ENCODE assay signal across 9 cellular contexts in genomic region chr6:13873288-13874190, GRCh38. TPM values are rescaled to one million over a fixed set of nuclear protein-coding genes. Genes with fewer than 3 reads are reported as not detected.
DNase-seq lines count a peak whose midpoint lies in the region; ATAC-seq, FAIRE-seq and TF ChIP-seq lines count a peak whose summit lies in the region.
"Had no signal": no experiment of that assay in that cellular context is flagged by ENCODE, and none has a peak within 500 bp of the region (broad histone marks: within the 10 kb centered on the region; RNA-seq: fewer than 3 reads in every experiment).

No MANE protein-coding gene starts in this region.

- peak overlapping the region; percentile 91 for H2AFZ ChIP-seq in astrocyte (ENCODE audit: low read depth, low read length)

- H3K4me2 ChIP-seq in astrocyte (ENCODE audit: low read length), result peak overlapping the region; percentile 94

- no peak for ATAC-seq in HG03460 (IDR thresholded peaks at IDR 0.05; ENCODE audit: unreplicated experiment)

- TF ChIP-seq CTCF in 22Rv1 (IDR thresholded peaks at IDR 0.05), result peak; percentile 94
- peak; percentile 31 for TF ChIP-seq CTCF in astrocyte (IDR thresholded peaks at IDR 0.05; ENCODE audit: insufficient read depth, low read depth, low read length)
- peak in 10 of 11 experiments; percentile 39 to 78 (median 66) for TF ChIP-seq CTCF in spleen (IDR thresholded peaks at IDR 0.05 in 8 of 11, conservative IDR thresholded peaks at IDR 0.05 in 3 of 11)

- peak overlapping the region; percentile 51 for H3K4me3 ChIP-seq in astrocyte (ENCODE audit: insufficient read depth, low read depth, low read length)
- H3K4me3 ChIP-seq in iPS-11a (ENCODE audit: low read depth, low read length), result peak overlapping the region; percentile 29
- H3K4me3 ChIP-seq in spleen, result peak overlapping the region; percentile 12 to 69 (median 38)

- no peaks in the 10 kb centered on the region for H3K36me3 ChIP-seq in astrocyte (ENCODE audit: insufficient read depth, low read length)
- H3K36me3 ChIP-seq in spleen, result no peaks in the 10 kb centered on the region

- peaks cover 3% of the 10 kb centered on the region for H3K27me3 ChIP-seq in astrocyte (ENCODE audit: insufficient read depth, low read length)
- H3K27me3 ChIP-seq in spleen (replicated peaks in 1 of 7), result peaks cover 0 to 8% (median 0%) of the 10 kb centered on the region in 7 donors

- 6 to 11% (median 7%) methylated on average over 34 to 49 of the region's 49 CpGs for WGBS in spleen, 5 donors

- peak; percentile 88 for DNase-seq in GM19239 (ENCODE audit: insufficient read length, low spot score)
- peak; percentile 36 for DNase-seq in NCI-H1092 (lab: John Stamatoyannopoulos, UW)
- no peak for DNase-seq in astrocyte (ENCODE audit: low read depth)
- DNase-seq in spleen, result peak; percentile 93

- H3K4me1 Mint-ChIP-seq in T-helper 1 cell treated with Interleukin-12 subunit alpha and Interleukin-12 subunit beta and Interleukin-4 antibody, amounts not matched to agents 30 μg/mL and 1 μg/mL, for 36 hours (ENCODE audit: low read depth), result peaks cover 5% of the 10 kb centered on the region
- peaks cover 4% of the 10 kb centered on the region for H3K4me1 Mint-ChIP-seq in astrocyte (ENCODE audit: low read depth, unreplicated experiment)

- H3K9me3 ChIP-seq in astrocyte (ENCODE audit: insufficient read depth, low read depth, low read length) (no peaks in the 10 kb centered on the region), spleen (peaks cover 0 to 11% (median 8%) of the 10 kb centered on the region in 8 donors)

- no peaks in the 10 kb centered on the region for H3K9me3 Mint-ChIP-seq in T-helper 1 cell treated with Interleukin-12 subunit alpha and Interleukin-12 subunit beta and Interleukin-4 antibody, amounts not matched to agents 30 μg/mL and 1 μg/mL, for 36 hours
- H3K9me3 Mint-ChIP-seq in astrocyte (ENCODE audit: unreplicated experiment), result peaks cover 3% of the 10 kb centered on the region

- no peak overlapping the region for H3K9ac ChIP-seq in astrocyte (ENCODE audit: low read length)

- intact Hi-C loops in spleen (cut with DNase I; ENCODE audit: low total_unique reads), result no loop called here

- no peaks in the 10 kb centered on the region for H3K36me3 Mint-ChIP-seq in T-helper 1 cell treated with Interleukin-12 subunit alpha and Interleukin-12 subunit beta and Interleukin-4 antibody, amounts not matched to agents 30 μg/mL and 1 μg/mL, for 36 hours (ENCODE audit: low read depth)
- H3K36me3 Mint-ChIP-seq in astrocyte (ENCODE audit: low read depth, unreplicated experiment), result no peaks in the 10 kb centered on the region

- peak overlapping the region; percentile 77 for H3K4me3 Mint-ChIP-seq in T-helper 1 cell treated with Interleukin-12 subunit alpha and Interleukin-12 subunit beta and Interleukin-4 antibody, amounts not matched to agents 30 μg/mL and 1 μg/mL, for 36 hours
- peak overlapping the region; percentile 79 for H3K4me3 Mint-ChIP-seq in astrocyte (ENCODE audit: unreplicated experiment)

- no peaks in the 10 kb centered on the region for H4K20me1 ChIP-seq in astrocyte (ENCODE audit: insufficient read depth, low read length)

- H3K27ac ChIP-seq in 22Rv1 (no peak overlapping the region; the same call in 1 of the 2 replicates), astrocyte (ENCODE audit: low read depth, low read length) (no peak overlapping the region), spleen (no peak overlapping the region)

- peaks cover 9% of the 10 kb centered on the region for H3K27me3 Mint-ChIP-seq in T-helper 1 cell treated with Interleukin-12 subunit alpha and Interleukin-12 subunit beta and Interleukin-4 antibody, amounts not matched to agents 30 μg/mL and 1 μg/mL, for 36 hours (ENCODE audit: low read depth)
- H3K27me3 Mint-ChIP-seq in astrocyte (ENCODE audit: low read depth, unreplicated experiment), result peaks cover 12% of the 10 kb centered on the region

- peaks cover 14% of the 10 kb centered on the region for H3K4me1 ChIP-seq in astrocyte (ENCODE audit: insufficient read depth, low read length)
- H3K4me1 ChIP-seq in spleen, result peaks cover 4 to 24% (median 13%) of the 10 kb centered on the region in 6 donors

- H3K79me2 ChIP-seq in astrocyte (ENCODE audit: insufficient read depth, low read length), result no peaks in the 10 kb centered on the region

- TF ChIP-seq POLR2A in spleen (IDR thresholded peaks at IDR 0.05), result no peak

- FAIRE-seq in GM19239 (lab: Jason Lieb, UNC) (no peak), astrocyte (lab: Jason Lieb, UNC) (no peak)
- FAIRE-seq: G401.6 had no signal

- no peak overlapping the region for H3K27ac Mint-ChIP-seq in T-helper 1 cell treated with Interleukin-12 subunit alpha and Interleukin-12 subunit beta and Interleukin-4 antibody, amounts not matched to agents 30 μg/mL and 1 μg/mL, for 36 hours
- no peak overlapping the region for H3K27ac Mint-ChIP-seq in astrocyte (ENCODE audit: unreplicated experiment)

RNA-seq across cellular contexts. Expression of gene RNF182, which starts 51.2 kb away (rescaled TPM):
- total RNA-seq in astrocyte, result 5.4 and 8.3 TPM in 2 replicates
- 1 to 10 TPM in 2 of 7 donors, under 1 TPM in 3, not detected in 2; 0.30 to 3.6 (median 0.63) TPM for total RNA-seq in spleen
- under 1 TPM in 2 of 3 donors, not detected in 1; 0.02 to 0.03 TPM for polyA plus RNA-seq in spleen

RNA-seq across cellular contexts. Expression of gene MCUR1, which starts 59.2 kb away (rescaled TPM):
- total RNA-seq in astrocyte (21.5 and 21.8 TPM in 2 replicates), spleen (10 to 100 TPM in 6 of 7 donors, 1 to 10 TPM in 1; 9.2 to 22.4 (median 14.7) TPM)
- 10 to 100 TPM; 10.2 to 11.7 (median 11.0) TPM for polyA plus RNA-seq in spleen

Comparison
In these comparisons a context has a peak if more than half of its experiments do, and no peak if none do; other contexts are left out.
1. CTCF ChIP-seq: peak in every context shown above with its lines; median percentile 94 in 22Rv1; 66 in spleen; 31 in astrocyte.